Comparison of ENCODE assay signal across 2 cellular contexts in genomic region chr10:12051241-12051640, GRCh38.
TF ChIP-seq lines count a peak whose summit lies in the region.

No MANE protein-coding gene starts in this region.

TF ChIP-seq in GM23338, 12 proteins besides CTCF, POLR2A, EP300 and RAD21:
- no peak for TF ChIP-seq ZNF331 (CRISPR knock-in tag; IDR thresholded peaks at IDR 0.05; ENCODE audit: low read depth)
- no peak for TF ChIP-seq CREB1 (CRISPR knock-in tag; IDR thresholded peaks at IDR 0.05; ENCODE audit: low read depth)
- TF ChIP-seq EZH2phosphoT487 (IDR thresholded peaks at IDR 0.05; ENCODE audit: unreplicated experiment), result no peak
- TF ChIP-seq NANOG (IDR thresholded peaks at IDR 0.05; ENCODE audit: borderline replicate concordance), result no peak
- TF ChIP-seq JUNB (IDR thresholded peaks at IDR 0.05; ENCODE audit: unreplicated experiment), result no peak
- no peak for TF ChIP-seq STAT1 (IDR thresholded peaks at IDR 0.05; ENCODE audit: unreplicated experiment)
- no peak for TF ChIP-seq ZNF462 (CRISPR knock-in tag; IDR thresholded peaks at IDR 0.05)
- no peak for TF ChIP-seq EZH2 (IDR thresholded peaks at IDR 0.05; ENCODE audit: low read depth, unreplicated experiment)
- TF ChIP-seq ETS1 (IDR thresholded peaks at IDR 0.05), result no peak
- TF ChIP-seq POLR2AphosphoS5 (IDR thresholded peaks at IDR 0.05; ENCODE audit: low read depth), result no peak

TF ChIP-seq in endothelial cell of umbilical vein, 7 proteins besides CTCF, POLR2A, EP300 and RAD21:
- TF ChIP-seq EZH2 (IDR thresholded peaks at IDR 0.05; ENCODE audit: borderline replicate concordance, low read depth, low read length, severe bottlenecking) (no peak), POLR2AphosphoS5 (IDR thresholded peaks at IDR 0.05; ENCODE audit: insufficient read depth, low read depth, low read length) (no peak), MYC (IDR thresholded peaks at IDR 0.05; ENCODE audit: low read depth, low read length) (no peak), GATA2 (IDR thresholded peaks at IDR 0.05; ENCODE audit: insufficient read depth, insufficient read length, low read depth, low read length) (no peak), JUN (IDR thresholded peaks at IDR 0.05; ENCODE audit: borderline replicate concordance, insufficient read depth, insufficient read length, low read depth) (no peak), FOS (IDR thresholded peaks at IDR 0.05; ENCODE audit: borderline replicate concordance, insufficient read depth, low read length) (no peak)
- TF ChIP-seq, protein P1, sequence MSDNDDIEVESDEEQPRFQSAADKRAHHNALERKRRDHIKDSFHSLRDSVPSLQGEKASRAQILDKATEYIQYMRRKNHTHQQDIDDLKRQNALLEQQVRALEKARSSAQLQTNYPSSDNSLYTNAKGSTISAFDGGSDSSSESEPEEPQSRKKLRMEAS (IDR thresholded peaks at IDR 0.05; ENCODE audit: insufficient read depth, insufficient read length), result no peak
